Comparison of ENCODE assay signal across 8 cellular contexts in the genomic region with DNA sequence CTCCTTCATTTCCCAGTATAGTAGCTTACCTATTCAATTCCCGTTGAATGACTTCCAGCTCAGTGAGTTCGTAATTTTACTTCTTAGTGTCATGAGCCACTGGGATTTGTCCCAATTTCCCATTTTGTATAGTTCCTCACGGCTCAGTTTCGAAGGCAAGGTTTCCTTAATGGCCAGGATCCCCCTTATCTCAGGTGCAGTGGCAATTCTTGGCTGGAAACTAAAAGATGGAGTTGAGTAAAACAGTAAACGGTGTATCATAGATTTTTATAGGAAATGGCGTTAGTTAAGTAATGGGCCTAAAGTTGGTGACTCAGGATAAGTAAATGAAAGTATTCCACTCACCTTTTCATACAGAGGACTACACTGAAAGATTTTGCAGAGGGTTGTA. TPM values are rescaled to one million over a fixed set of nuclear protein-coding genes. Genes with fewer than 3 reads are reported as not detected.
DNase-seq lines count a peak whose midpoint lies in the region; ATAC-seq and TF ChIP-seq lines count a peak whose summit lies in the region.

No MANE protein-coding gene starts in this region.

- CTCF ChIA-PET in CD8-positive, alpha-beta T cell (lab: Charles Lee), result no interaction called here
- CTCF ChIA-PET in OCI-LY7 (lab: Charles Lee; ENCODE audit: unreplicated experiment), result no interaction called here

- peaks cover 57% of the 10 kb centered on the region for H3K4me1 Mint-ChIP-seq in CD8-positive, alpha-beta T cell (ENCODE audit: low read depth)
- H3K4me1 Mint-ChIP-seq in endothelial cell (ENCODE audit: unreplicated experiment), result peaks cover 42% of the 10 kb centered on the region

- no peaks in the 10 kb centered on the region for H3K9me2 ChIP-seq in OCI-LY7 (ENCODE audit: insufficient read depth, low read length)

- peak overlapping the region; percentile 92 for H3K27ac Mint-ChIP-seq in CD8-positive, alpha-beta T cell
- peak overlapping the region; percentile 83 for H3K27ac Mint-ChIP-seq in endothelial cell (ENCODE audit: unreplicated experiment)

- peaks cover 37% of the 10 kb centered on the region for H3K36me3 Mint-ChIP-seq in CD8-positive, alpha-beta T cell
- H3K36me3 Mint-ChIP-seq in endothelial cell (ENCODE audit: low read depth, unreplicated experiment), result peaks cover 20% of the 10 kb centered on the region

- POLR2A ChIA-PET in CD8-positive, alpha-beta T cell (lab: Charles Lee), result interaction anchor here (2.5 kb wide), 1 partner anchor 9 kb away, joined by 10 read pairs; a partner anchor contains a TSS
- POLR2A ChIA-PET in OCI-LY7 (lab: Charles Lee), result interaction anchor here (1.1 to 1.3 kb wide), 3 partner anchors 9 to 70 kb away, joined by 3 to 4 read pairs (median 3); no protein-coding TSS in a partner anchor

- 0 out of 2 replicates have a peak, but pooled peaks cover 6% of the 10 kb centered on the region for H4K20me1 ChIP-seq in OCI-LY7 (ENCODE audit: insufficient read depth, low read length)

- H3K4me3 ChIP-seq in CD8-positive, alpha-beta T cell (ENCODE audit: low read depth, low read length), result peak overlapping the region; percentile 28
- H3K4me3 ChIP-seq in OCI-LY7 (ENCODE audit: low read depth, low read length, poor library complexity, severe bottlenecking), result peak overlapping the region; percentile 81

- H3K9me3 ChIP-seq in CD8-positive, alpha-beta T cell (ENCODE audit: low read length), result no peaks in the 10 kb centered on the region
- H3K9me3 ChIP-seq in OCI-LY7 (ENCODE audit: low read length), result no peaks in the 10 kb centered on the region

- peak overlapping the region; percentile 86; the same call in 1 of the 2 replicates for H2AFZ ChIP-seq in OCI-LY7 (ENCODE audit: low read length)

- peaks cover 23% of the 10 kb centered on the region for H3K36me3 ChIP-seq in CD8-positive, alpha-beta T cell (ENCODE audit: insufficient read depth, low read length)
- H3K36me3 ChIP-seq in OCI-LY7 (ENCODE audit: insufficient read depth, low read length), result peaks cover 43% of the 10 kb centered on the region

- H3K4me3 Mint-ChIP-seq in CD8-positive, alpha-beta T cell, result peak overlapping the region; percentile 91
- peak overlapping the region; percentile 90 for H3K4me3 Mint-ChIP-seq in endothelial cell (ENCODE audit: unreplicated experiment)

- no peak for DNase-seq in CD8-positive, alpha-beta T cell
- DNase-seq in OCI-LY7 (ENCODE audit: low spot score) (no peak), endothelial cell (ENCODE audit: low spot score) (no peak), omental fat pad (ENCODE audit: low spot score) (no peak), SHP77 treated with DMSO at 0.1 percent for 48 hours (lab: John Stamatoyannopoulos, UW) (no peak)

- H3K27me3 Mint-ChIP-seq in CD8-positive, alpha-beta T cell (ENCODE audit: low read depth), result no peaks in the 10 kb centered on the region
- H3K27me3 Mint-ChIP-seq in endothelial cell (ENCODE audit: unreplicated experiment), result peaks cover 8% of the 10 kb centered on the region

- peaks cover 32% of the 10 kb centered on the region for H3K4me1 ChIP-seq in CD8-positive, alpha-beta T cell (ENCODE audit: insufficient read depth, low read length)
- peaks cover 31% of the 10 kb centered on the region for H3K4me1 ChIP-seq in OCI-LY7 (ENCODE audit: insufficient read depth, low read length, poor library complexity, severe bottlenecking)

- TF ChIP-seq CTCF in CD8-positive, alpha-beta T cell (IDR thresholded peaks at IDR 0.05), result no peak
- no peak for TF ChIP-seq CTCF in OCI-LY7 (conservative IDR thresholded peaks at IDR 0.05; ENCODE audit: low read length)
- TF ChIP-seq CTCF in endothelial cell (IDR thresholded peaks at IDR 0.05; ENCODE audit: unreplicated experiment), result no peak
- TF ChIP-seq CTCF in omental fat pad (IDR thresholded peaks at IDR 0.05), result no peak

- peaks cover 6% of the 10 kb centered on the region; the same call in 1 of the 2 replicates for H3K79me2 ChIP-seq in OCI-LY7 (ENCODE audit: insufficient read depth, low read depth, low read length)

- H3K27me3 ChIP-seq in CD8-positive, alpha-beta T cell (ENCODE audit: insufficient read depth, low read length), result no peaks in the 10 kb centered on the region

- peak overlapping the region; percentile 97 for H3K4me2 ChIP-seq in OCI-LY7 (ENCODE audit: low read length)

- no peaks in the 10 kb centered on the region for H3K9me3 Mint-ChIP-seq in CD8-positive, alpha-beta T cell
- no peaks in the 10 kb centered on the region for H3K9me3 Mint-ChIP-seq in endothelial cell (ENCODE audit: unreplicated experiment)

- intact Hi-C loops in CD8-positive, alpha-beta T cell (cut with DNase I, micrococcal nuclease), result no loop called here
- intact Hi-C loops in OCI-LY7 (cut with micrococcal nuclease; ENCODE audit: unreplicated experiment), result no loop called here

- BruUV-seq in OCI-LY7 (replicated peaks; lab: Mats Ljungman, UMichigan), result TSS peak; percentile 96

- ATAC-seq in CD8-positive, alpha-beta T cell, result no peak
- peak; percentile 16 for ATAC-seq in omental fat pad (ENCODE audit: low FRiP score)
- ATAC-seq in GM19023 (IDR thresholded peaks at IDR 0.05; ENCODE audit: unreplicated experiment), result no peak
- ATAC-seq in GM18909 (IDR thresholded peaks at IDR 0.05; ENCODE audit: poor library complexity, unreplicated experiment), result no peak
- ATAC-seq in HG02678 (IDR thresholded peaks at IDR 0.05; ENCODE audit: unreplicated experiment), result no peak

- peak overlapping the region; percentile 62 for H3K27ac ChIP-seq in CD8-positive, alpha-beta T cell (ENCODE audit: low read depth, low read length)
- H3K27ac ChIP-seq in OCI-LY7 (ENCODE audit: low read depth, low read length, poor library complexity, severe bottlenecking), result peak overlapping the region; percentile 36

RNA-seq across cellular contexts. Expression of a gene that starts 0.5 kb away (rescaled TPM):
- 1 to 10 TPM; 4.4 to 6.4 TPM for total RNA-seq in CD8-positive, alpha-beta T cell
- 0.50 and 3.7 TPM in 2 replicates for total RNA-seq in OCI-LY7 (2014; rRNA removed; shearing (Covaris generic))
- 6.2 and 7.1 TPM in 2 replicates for total RNA-seq in OCI-LY7 (2022)
- 7.1 TPM for total RNA-seq in endothelial cell (ENCODE audit: unreplicated experiment)
- 1 to 10 TPM; 2.5 to 5.5 (median 3.5) TPM for total RNA-seq in omental fat pad

RNA-seq across cellular contexts. Expression of a gene that starts 9.5 kb away (rescaled TPM):
- total RNA-seq in CD8-positive, alpha-beta T cell, result 1,000 to 10,000 TPM; 2,004 to 2,100 TPM
- 846 and 968 TPM in 2 replicates for total RNA-seq in OCI-LY7 (2014; rRNA removed; shearing (Covaris generic))
- total RNA-seq in OCI-LY7 (2022), result 1,146 and 1,184 TPM in 2 replicates
- total RNA-seq in endothelial cell (ENCODE audit: unreplicated experiment), result 1,090 TPM
- 100 to 1,000 TPM; 520 to 671 (median 601) TPM for total RNA-seq in omental fat pad
